9 cellular contexts compared by ENCODE assay signal in genomic region chr1:207806531-207807394, GRCh38. TPM values are rescaled to one million over a fixed set of nuclear protein-coding genes. Genes with fewer than 3 reads are reported as not detected.
DNase-seq lines count a peak whose midpoint lies in the region; ATAC-seq, FAIRE-seq and TF ChIP-seq lines count a peak whose summit lies in the region.
"Had no signal": no experiment of that assay in that cellular context is flagged by ENCODE, and none has a peak within 500 bp of the region (broad histone marks: within the 10 kb centered on the region; RNA-seq: fewer than 3 reads in every experiment).

No MANE protein-coding gene starts in this region.

- peak overlapping the region; percentile 44 for H3K4me3 Mint-ChIP-seq in T-helper 1 cell treated with Interleukin-12 subunit alpha and Interleukin-12 subunit beta and Interleukin-4 antibody, amounts not matched to agents 30 μg/mL and 1 μg/mL, for 36 hours
- peak overlapping the region; percentile 40 for H3K4me3 Mint-ChIP-seq in activated CD8-positive, alpha-beta T cell treated with anti-CD3 and anti-CD28 coated beads, Interleukin-2, amount 10 ng/mL, durations not matched to agents 7 days and 5 days
- peak overlapping the region in 1 of 2 donors; percentile 55 for H3K4me3 Mint-ChIP-seq in stimulated activated naive CD8-positive, alpha-beta T cell treated with anti-CD3 and anti-CD28 coated beads, Interleukin-15, amount 100 ng/mL, for 72 hours

- H3K36me3 Mint-ChIP-seq in T-helper 1 cell treated with Interleukin-12 subunit alpha and Interleukin-12 subunit beta and Interleukin-4 antibody, amounts not matched to agents 30 μg/mL and 1 μg/mL, for 36 hours (ENCODE audit: low read depth): peaks cover 43% of the 10 kb centered on the region
- peaks cover 52% of the 10 kb centered on the region for H3K36me3 Mint-ChIP-seq in activated CD8-positive, alpha-beta T cell treated with anti-CD3 and anti-CD28 coated beads, Interleukin-2, amount 10 ng/mL, durations not matched to agents 7 days and 5 days (ENCODE audit: low read depth)

- no peaks in the 10 kb centered on the region for H3K9me3 ChIP-seq in gastroesophageal sphincter

- no peaks in the 10 kb centered on the region for H3K27me3 ChIP-seq in gastroesophageal sphincter

- intact Hi-C loops in posterior vena cava (cut with DNase I): no loop called here

- TF ChIP-seq POLR2A in gastroesophageal sphincter (IDR thresholded peaks at IDR 0.05) (no peak), GM12892 (IDR thresholded peaks at IDR 0.05; ENCODE audit: low read depth, low read length) (no peak)

- FAIRE-seq in GM12892 (lab: Jason Lieb, UNC): no peak
- FAIRE-seq: HTR-8/SVneo had no signal

- no peak for DNase-seq in T-helper 1 cell
- DNase-seq in activated CD8-positive, alpha-beta T cell treated with anti-CD3 and anti-CD28 coated beads, Interleukin-2, amount 10 ng/mL, durations not matched to agents 7 days and 5 days: peak; percentile 47
- DNase-seq in stimulated activated naive CD8-positive, alpha-beta T cell treated with anti-CD3 and anti-CD28 coated beads, Interleukin-15, amount 100 ng/mL, for 72 hours: no peak
- DNase-seq in GM12892 (ENCODE audit: insufficient read length): no peak
- DNase-seq in posterior vena cava (ENCODE audit: low spot score): no peak
- no peak for DNase-seq in nucleus accumbens (lab: John Stamatoyannopoulos, UW)

- peaks cover 7 to 100% of the 10 kb centered on the region in 2 donors for H3K36me3 ChIP-seq in gastroesophageal sphincter

- peak overlapping the region; percentile 68 to 99 (median 92) for H3K27ac ChIP-seq in gastroesophageal sphincter

- ATAC-seq in activated CD8-positive, alpha-beta T cell treated with anti-CD3 and anti-CD28 coated beads, Interleukin-2, amount 10 ng/mL, durations not matched to agents 7 days and 5 days: peak; percentile 57
- no peak for ATAC-seq in gastroesophageal sphincter
- peak; percentile 44 for ATAC-seq in stimulated activated naive CD8-positive, alpha-beta T cell treated with anti-CD3 and anti-CD28 coated beads, Interleukin-15, amount 100 ng/mL, for 72 hours

- POLR2A ChIA-PET in activated CD8-positive, alpha-beta T cell treated with anti-CD3 and anti-CD28 coated beads, Interleukin-2, amount 10 ng/mL, durations not matched to agents 7 days and 5 days (lab: Charles Lee): interaction anchor here (0.9 to 1.0 kb wide), 4 partner anchors 10 to 55 kb away, joined by 3 to 4 read pairs (median 3); no protein-coding TSS in a partner anchor

- 80 to 96% methylated on average over 2 to 3 of the region's 11 CpGs for WGBS in gastroesophageal sphincter (ENCODE audit: low coverage in 1 of 2), 2 donors

- H3K4me3 ChIP-seq in gastroesophageal sphincter: peak overlapping the region in 1 of 2 donors; percentile 0

- CTCF ChIA-PET in activated CD8-positive, alpha-beta T cell treated with anti-CD3 and anti-CD28 coated beads, Interleukin-2, amount 10 ng/mL, durations not matched to agents 7 days and 5 days (lab: Charles Lee): interaction anchor here (0.6 to 3.3 kb wide), 6 partner anchors 10 to 156 kb away, joined by 3 to 30 read pairs (median 4); no protein-coding TSS in a partner anchor

- H3K4me1 Mint-ChIP-seq in T-helper 1 cell treated with Interleukin-12 subunit alpha and Interleukin-12 subunit beta and Interleukin-4 antibody, amounts not matched to agents 30 μg/mL and 1 μg/mL, for 36 hours (ENCODE audit: low read depth): peaks cover 40% of the 10 kb centered on the region
- peaks cover 26% of the 10 kb centered on the region for H3K4me1 Mint-ChIP-seq in activated CD8-positive, alpha-beta T cell treated with anti-CD3 and anti-CD28 coated beads, Interleukin-2, amount 10 ng/mL, durations not matched to agents 7 days and 5 days (ENCODE audit: low read depth)
- peaks cover 55% of the 10 kb centered on the region for H3K4me1 Mint-ChIP-seq in stimulated activated naive CD8-positive, alpha-beta T cell treated with anti-CD3 and anti-CD28 coated beads, Interleukin-15, amount 100 ng/mL, for 72 hours

- TF ChIP-seq EP300 in gastroesophageal sphincter (IDR thresholded peaks at IDR 0.05): no peak

- no peak for TF ChIP-seq CTCF in gastroesophageal sphincter (IDR thresholded peaks at IDR 0.05)

- H3K4me1 ChIP-seq in gastroesophageal sphincter: peaks cover 40 to 97% (median 71%) of the 10 kb centered on the region in 3 donors

- H3K27me3 Mint-ChIP-seq in T-helper 1 cell treated with Interleukin-12 subunit alpha and Interleukin-12 subunit beta and Interleukin-4 antibody, amounts not matched to agents 30 μg/mL and 1 μg/mL, for 36 hours (ENCODE audit: low read depth): no peaks in the 10 kb centered on the region
- no peaks in the 10 kb centered on the region for H3K27me3 Mint-ChIP-seq in activated CD8-positive, alpha-beta T cell treated with anti-CD3 and anti-CD28 coated beads, Interleukin-2, amount 10 ng/mL, durations not matched to agents 7 days and 5 days (ENCODE audit: low read depth)
- no peaks in the 10 kb centered on the region for H3K27me3 Mint-ChIP-seq in stimulated activated naive CD8-positive, alpha-beta T cell treated with anti-CD3 and anti-CD28 coated beads, Interleukin-15, amount 100 ng/mL, for 72 hours

- H3K9me3 Mint-ChIP-seq in T-helper 1 cell treated with Interleukin-12 subunit alpha and Interleukin-12 subunit beta and Interleukin-4 antibody, amounts not matched to agents 30 μg/mL and 1 μg/mL, for 36 hours: no peaks in the 10 kb centered on the region
- no peaks in the 10 kb centered on the region for H3K9me3 Mint-ChIP-seq in activated CD8-positive, alpha-beta T cell treated with anti-CD3 and anti-CD28 coated beads, Interleukin-2, amount 10 ng/mL, durations not matched to agents 7 days and 5 days (ENCODE audit: insufficient read depth)
- no peaks in the 10 kb centered on the region for H3K9me3 Mint-ChIP-seq in stimulated activated naive CD8-positive, alpha-beta T cell treated with anti-CD3 and anti-CD28 coated beads, Interleukin-15, amount 100 ng/mL, for 72 hours

- H3K27ac Mint-ChIP-seq in T-helper 1 cell treated with Interleukin-12 subunit alpha and Interleukin-12 subunit beta and Interleukin-4 antibody, amounts not matched to agents 30 μg/mL and 1 μg/mL, for 36 hours: peak overlapping the region; percentile 62
- peak overlapping the region; percentile 84 for H3K27ac Mint-ChIP-seq in activated CD8-positive, alpha-beta T cell treated with anti-CD3 and anti-CD28 coated beads, Interleukin-2, amount 10 ng/mL, durations not matched to agents 7 days and 5 days
- peak overlapping the region; percentile 73 to 94 for H3K27ac Mint-ChIP-seq in stimulated activated naive CD8-positive, alpha-beta T cell treated with anti-CD3 and anti-CD28 coated beads, Interleukin-15, amount 100 ng/mL, for 72 hours

RNA-seq across cellular contexts. Expression of gene CD46, which starts 54.9 kb away (rescaled TPM):
- 10 to 100 TPM; 94.1 to 98.3 TPM for total RNA-seq in activated CD8-positive, alpha-beta T cell treated with anti-CD3 and anti-CD28 coated beads, Interleukin-2, amount 10 ng/mL, durations not matched to agents 7 days and 5 days
- total RNA-seq in gastroesophageal sphincter: 100 to 1,000 TPM in 2 of 4 donors, 10 to 100 TPM in 2; 69.1 to 117 (median 98.6) TPM
- polyA plus RNA-seq in GM12892 (2012; ENCODE audit: missing spikeins): 96.6 TPM
- 100 to 1,000 TPM; 129 to 165 TPM for total RNA-seq in posterior vena cava
